Comparison of ENCODE assay signal across 11 cellular contexts in the genomic region with DNA sequence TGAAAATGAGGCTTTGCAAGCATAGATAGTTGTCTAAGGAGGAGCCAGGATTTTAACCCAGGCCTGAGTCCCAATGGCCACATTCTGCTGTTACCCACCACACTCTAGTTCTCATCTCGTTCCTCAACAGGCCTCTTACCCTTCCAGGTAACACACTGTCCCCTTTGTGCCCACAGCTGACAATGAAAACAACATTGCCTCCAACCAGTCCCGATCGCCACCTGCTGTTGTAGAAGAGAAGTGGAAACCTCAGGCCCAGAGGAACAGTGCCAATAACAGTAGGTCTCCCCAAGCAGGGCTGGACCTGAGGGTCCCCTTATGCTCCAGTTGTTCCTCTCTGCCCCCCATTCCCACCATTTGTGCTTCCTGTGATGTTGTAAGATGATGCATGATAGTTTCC. TPM values are rescaled to one million over a fixed set of nuclear protein-coding genes. Genes with fewer than 3 reads are reported as not detected.
DNase-seq lines count a peak whose midpoint lies in the region; ATAC-seq and TF ChIP-seq lines count a peak whose summit lies in the region.
"Had no signal": no experiment of that assay in that cellular context is flagged by ENCODE, and none has a peak within 500 bp of the region (broad histone marks: within the 10 kb centered on the region; RNA-seq: fewer than 3 reads in every experiment).

No MANE protein-coding gene starts in this region.

- no peaks in the 10 kb centered on the region for H3K9me3 Mint-ChIP-seq in activated CD4-positive, alpha-beta memory T cell treated with anti-CD3 and anti-CD28 coated beads for 36 hours
- H3K9me3 Mint-ChIP-seq in mesothelial cell of epicardium: peaks cover 29% of the 10 kb centered on the region
- H3K9me3 Mint-ChIP-seq: dendritic cell treated with granulocyte-macrophage colony-stimulating factor and Interleukin-4, amounts not matched to agents 40 ng/mL and 50 ng/mL, for 4 days had no signal

- no peaks in the 10 kb centered on the region for H3K36me3 Mint-ChIP-seq in activated CD4-positive, alpha-beta memory T cell treated with anti-CD3 and anti-CD28 coated beads for 36 hours
- H3K36me3 Mint-ChIP-seq in mesothelial cell of epicardium: peaks cover 72% of the 10 kb centered on the region

- H3K4me1 ChIP-seq in cardiac muscle cell (ENCODE audit: low read depth) (no peaks in the 10 kb centered on the region), SK-N-SH (ENCODE audit: control insufficient read depth in 1 of 2, insufficient read depth in 2 of 2, low read depth in 1 of 2, low read length in 1 of 2) (no peaks in the 10 kb centered on the region), hepatocyte (ENCODE audit: insufficient read depth) (no peaks in the 10 kb centered on the region), upper lobe of right lung (no peaks in the 10 kb centered on the region)

- H3K27ac Mint-ChIP-seq in activated CD4-positive, alpha-beta memory T cell treated with anti-CD3 and anti-CD28 coated beads for 36 hours: no peak overlapping the region
- no peak overlapping the region for H3K27ac Mint-ChIP-seq in mesothelial cell of epicardium
- H3K27ac Mint-ChIP-seq: CD8-positive, alpha-beta memory T cell; dendritic cell treated with granulocyte-macrophage colony-stimulating factor and Interleukin-4, amounts not matched to agents 40 ng/mL and 50 ng/mL, for 4 days had no signal

- no peaks in the 10 kb centered on the region for H3K9me3 ChIP-seq in cardiac muscle cell (ENCODE audit: low read depth)
- H3K9me3 ChIP-seq in SK-N-SH: no peaks in the 10 kb centered on the region
- H3K9me3 ChIP-seq in hepatocyte (ENCODE audit: low read depth): no peaks in the 10 kb centered on the region
- H3K9me3 ChIP-seq in upper lobe of right lung: no peaks in the 10 kb centered on the region

- H3K36me3 ChIP-seq in cardiac muscle cell (peaks cover 14% of the 10 kb centered on the region), SK-N-SH (replicated peaks in 1 of 2; ENCODE audit: control insufficient read depth in 1 of 2, insufficient read depth in 2 of 2, low read length in 1 of 2) (peaks cover 29 to 49% of the 10 kb centered on the region in 2 experiments), hepatocyte (replicated peaks; ENCODE audit: insufficient read depth, low read depth) (no peaks in the 10 kb centered on the region), upper lobe of right lung (peaks cover 31% of the 10 kb centered on the region)

- H3K4me2 ChIP-seq in SK-N-SH (no peak overlapping the region), hepatocyte (no peak overlapping the region)

- no peak overlapping the region for H2AFZ ChIP-seq in SK-N-SH (ENCODE audit: low read depth)
- no peak overlapping the region for H2AFZ ChIP-seq in hepatocyte

- intact Hi-C loops in Right ventricle myocardium superior (cut with DNase I): no loop called here
- intact Hi-C loops in upper lobe of right lung (cut with DNase I): no loop called here
- intact Hi-C loops in activated CD4-positive, alpha-beta memory T cell treated with anti-CD3 and anti-CD28 coated beads for 36 hours (cut with micrococcal nuclease): no loop called here

- H3K9me2 ChIP-seq in SK-N-SH: no peaks in the 10 kb centered on the region
- no peaks in the 10 kb centered on the region for H3K9me2 ChIP-seq in hepatocyte (replicated peaks; ENCODE audit: insufficient read depth)

- 90% methylated on average over 3 of the region's 3 CpGs for WGBS in SK-N-SH (ENCODE audit: low lambda C conversion rate)
- 79% methylated on average over 3 of the region's 3 CpGs for WGBS in hepatocyte (ENCODE audit: low lambda C conversion rate, missing lambda C conversion rate)

- peak; percentile 10 to 29 for DNase-seq in cardiac muscle cell (ENCODE audit: low read depth in 1 of 2, low spot score in 1 of 2)
- no peak for DNase-seq in Right ventricle myocardium superior
- DNase-seq in SK-N-SH: no peak
- no peak for DNase-seq in hepatocyte (ENCODE audit: low spot score)
- no peak for DNase-seq in upper lobe of right lung
- no peak for DNase-seq in activated CD4-positive, alpha-beta memory T cell treated with anti-CD3 and anti-CD28 coated beads for 36 hours
- DNase-seq in mesothelial cell of epicardium (ENCODE audit: low spot score in 2 of 2, unreplicated experiment in 2 of 2): no peak
- DNase-seq: CD8-positive, alpha-beta memory T cell; KG1 had no signal

- ATAC-seq in Right ventricle myocardium superior (ENCODE audit: poor library complexity): no peak
- ATAC-seq in upper lobe of right lung: peak; percentile 67
- ATAC-seq in GM21381 (IDR thresholded peaks at IDR 0.05; ENCODE audit: unreplicated experiment): no peak

- no peak overlapping the region for H3K4me3 Mint-ChIP-seq in activated CD4-positive, alpha-beta memory T cell treated with anti-CD3 and anti-CD28 coated beads for 36 hours
- no peak overlapping the region for H3K4me3 Mint-ChIP-seq in mesothelial cell of epicardium
- H3K4me3 Mint-ChIP-seq: CD8-positive, alpha-beta memory T cell; dendritic cell treated with granulocyte-macrophage colony-stimulating factor and Interleukin-4, amounts not matched to agents 40 ng/mL and 50 ng/mL, for 4 days had no signal

- H3K27me3 ChIP-seq in cardiac muscle cell (no peaks in the 10 kb centered on the region), SK-N-SH (ENCODE audit: insufficient read depth) (no peaks in the 10 kb centered on the region), hepatocyte (no peaks in the 10 kb centered on the region), upper lobe of right lung (no peaks in the 10 kb centered on the region)

- CTCF ChIA-PET in SK-N-SH (lab: Yijun Ruan, JAX): interaction anchor here (0.7 to 1.6 kb wide), 5 partner anchors 10 to 241 kb away, joined by 3 to 12 read pairs (median 3); no protein-coding TSS in a partner anchor
- CTCF ChIA-PET in activated CD4-positive, alpha-beta memory T cell treated with anti-CD3 and anti-CD28 coated beads for 36 hours (lab: Charles Lee): no interaction called here

- H3K4me1 Mint-ChIP-seq in activated CD4-positive, alpha-beta memory T cell treated with anti-CD3 and anti-CD28 coated beads for 36 hours (ENCODE audit: low read depth): no peaks in the 10 kb centered on the region
- H3K4me1 Mint-ChIP-seq in mesothelial cell of epicardium: no peaks in the 10 kb centered on the region
- H3K4me1 Mint-ChIP-seq: CD8-positive, alpha-beta memory T cell had no signal

- no peaks in the 10 kb centered on the region for H3F3A ChIP-seq in SK-N-SH (replicated peaks; ENCODE audit: insufficient read depth)

- TF ChIP-seq EP300 in SK-N-SH (IDR thresholded peaks at IDR 0.05; ENCODE audit: borderline replicate concordance in 1 of 2, low read depth in 1 of 2, low read length in 1 of 2): no peak

- H4K20me1 ChIP-seq in SK-N-SH (ENCODE audit: insufficient read depth): no peaks in the 10 kb centered on the region
- no peaks in the 10 kb centered on the region for H4K20me1 ChIP-seq in hepatocyte (ENCODE audit: insufficient read depth, poor library complexity, severe bottlenecking)

- peak; percentile 22 for TF ChIP-seq CTCF in cardiac muscle cell (IDR thresholded peaks at IDR 0.05; ENCODE audit: low read depth, low read length)
- no peak for TF ChIP-seq CTCF in SK-N-SH (IDR thresholded peaks at IDR 0.05)
- peak; percentile 29 for TF ChIP-seq CTCF in hepatocyte (IDR thresholded peaks at IDR 0.05; ENCODE audit: poor library complexity)
- peak; percentile 25 for TF ChIP-seq CTCF in upper lobe of right lung (IDR thresholded peaks at IDR 0.05)
- no peak for TF ChIP-seq CTCF in mesothelial cell of epicardium (IDR thresholded peaks at IDR 0.05; ENCODE audit: unreplicated experiment)

- H3K4me3 ChIP-seq in cardiac muscle cell (no peak overlapping the region), SK-N-SH (ENCODE audit: low read depth in 2 of 2, low read length in 1 of 2) (no peak overlapping the region), hepatocyte (no peak overlapping the region), upper lobe of right lung (no peak overlapping the region)

- H3K79me2 ChIP-seq in SK-N-SH (ENCODE audit: insufficient read depth) (no peaks in the 10 kb centered on the region), hepatocyte (no peaks in the 10 kb centered on the region)

- peaks cover 4% of the 10 kb centered on the region for H3K27me3 Mint-ChIP-seq in activated CD4-positive, alpha-beta memory T cell treated with anti-CD3 and anti-CD28 coated beads for 36 hours
- H3K27me3 Mint-ChIP-seq in mesothelial cell of epicardium (ENCODE audit: low read depth): no peaks in the 10 kb centered on the region
- H3K27me3 Mint-ChIP-seq: dendritic cell treated with granulocyte-macrophage colony-stimulating factor and Interleukin-4, amounts not matched to agents 40 ng/mL and 50 ng/mL, for 4 days had no signal

- POLR2A ChIA-PET in SK-N-SH (lab: Yijun Ruan, JAX): no interaction called here
- POLR2A ChIA-PET in activated CD4-positive, alpha-beta memory T cell treated with anti-CD3 and anti-CD28 coated beads for 36 hours (lab: Charles Lee): no interaction called here

- H3K27ac ChIP-seq in cardiac muscle cell: no peak overlapping the region
- H3K27ac ChIP-seq in SK-N-SH (ENCODE audit: low read depth in 2 of 2, low read length in 1 of 2): no peak overlapping the region
- no peak overlapping the region for H3K27ac ChIP-seq in hepatocyte
- no peak overlapping the region for H3K27ac ChIP-seq in upper lobe of right lung

- no peak overlapping the region for H3K9ac ChIP-seq in SK-N-SH

- TF ChIP-seq RAD21 in SK-N-SH (IDR thresholded peaks at IDR 0.05; ENCODE audit: low read length): peak; percentile 35

TF ChIP-seq in SK-N-SH, 30 proteins besides CTCF, POLR2A, EP300 and RAD21 (continues in another document):
- TF ChIP-seq SIN3A (IDR thresholded peaks at IDR 0.05; ENCODE audit: borderline replicate concordance, low read depth, low read length): no peak
- TF ChIP-seq TEAD4 (IDR thresholded peaks at IDR 0.05; ENCODE audit: borderline replicate concordance, insufficient read depth): no peak

RNA-seq across cellular contexts. Expression of gene AMBP, which starts 30.4 kb away (rescaled TPM):
- total RNA-seq in cardiac muscle cell: not detected in 2 replicates
- 0.64 TPM in 1 of 2 replicates, not detected in the other for polyA plus RNA-seq in cardiac muscle cell
- 0.51 TPM for total RNA-seq in Right ventricle myocardium superior
- 0.16 and 0.18 TPM in 2 replicates for polyA plus RNA-seq in SK-N-SH (2012; rRNA removed)
- 0.13 and 0.17 TPM in 2 replicates for polyA plus RNA-seq in SK-N-SH (2012; cell fraction: cytosol; rRNA removed)
- polyA plus RNA-seq in SK-N-SH (2012; cell fraction: nucleus; rRNA removed): 0.07 TPM in 1 of 2 replicates, not detected in the other
- total RNA-seq in hepatocyte: 713 and 736 TPM in 2 replicates
- polyA plus RNA-seq in hepatocyte: 664 and 833 TPM in 2 replicates
- 0.67 TPM for total RNA-seq in upper lobe of right lung
- not detected for total RNA-seq in activated CD4-positive, alpha-beta memory T cell treated with anti-CD3 and anti-CD28 coated beads for 36 hours
- total RNA-seq in mesothelial cell of epicardium: 0.16 to 0.22 TPM in 2 of 3 replicates, not detected in the other
- total RNA-seq: CD8-positive, alpha-beta memory T cell had no signal
- polyA plus RNA-seq: CD8-positive, alpha-beta memory T cell had no signal

RNA-seq across cellular contexts. Expression of gene KIF12, which starts 51.4 kb away (rescaled TPM):
- 0.04 and 1.1 TPM in 2 replicates for total RNA-seq in cardiac muscle cell
- 0.64 and 1.6 TPM in 2 replicates for polyA plus RNA-seq in cardiac muscle cell
- not detected for total RNA-seq in Right ventricle myocardium superior
- 0.15 and 0.35 TPM in 2 replicates for polyA plus RNA-seq in SK-N-SH (2012; rRNA removed)
- 0.03 and 0.04 TPM in 2 replicates for polyA plus RNA-seq in SK-N-SH (2012; cell fraction: cytosol; rRNA removed)
- 1.2 and 1.7 TPM in 2 replicates for polyA plus RNA-seq in SK-N-SH (2012; cell fraction: nucleus; rRNA removed)
- total RNA-seq in hepatocyte: 31.9 and 39.9 TPM in 2 replicates
- polyA plus RNA-seq in hepatocyte: 96.5 and 97.3 TPM in 2 replicates
- total RNA-seq in upper lobe of right lung: 6.2 TPM
- total RNA-seq in activated CD4-positive, alpha-beta memory T cell treated with anti-CD3 and anti-CD28 coated beads for 36 hours: not detected
- 3.3 to 5.2 TPM (median 4.7 TPM) in 3 replicates for total RNA-seq in mesothelial cell of epicardium
- total RNA-seq: CD8-positive, alpha-beta memory T cell had no signal
- polyA plus RNA-seq: CD8-positive, alpha-beta memory T cell had no signal

Comparison
In these comparisons a context has a peak if more than half of its experiments do, and no peak if none do; other contexts are left out.
1. DNase-seq: peak in cardiac muscle cell (2 of 2); none in Right ventricle myocardium superior (single experiment), SK-N-SH (single experiment), hepatocyte (single experiment), upper lobe of right lung (single experiment), activated CD4-positive, alpha-beta memory T cell treated with anti-CD3 and anti-CD28 coated beads for 36 hours (single experiment) and mesothelial cell of epicardium (0 of 2).
2. CTCF ChIP-seq: peak in cardiac muscle cell (single experiment), hepatocyte (single experiment) and upper lobe of right lung (single experiment); none in SK-N-SH (single experiment) and mesothelial cell of epicardium (single experiment).
3. RNA of gene AMBP, which starts 30.4 kb away (total RNA-seq): 713 to 736 TPM in hepatocyte; 0.67 TPM in upper lobe of right lung (single experiment), 0.51 TPM in Right ventricle myocardium superior (single experiment), 0.16 to 0.22 TPM in mesothelial cell of epicardium, not detected in cardiac muscle cell and not detected in activated CD4-positive, alpha-beta memory T cell treated with anti-CD3 and anti-CD28 coated beads for 36 hours; every median in the first group is over 100 times any median in the second.